7 cellular contexts compared by ENCODE assay signal in the genomic region with DNA sequence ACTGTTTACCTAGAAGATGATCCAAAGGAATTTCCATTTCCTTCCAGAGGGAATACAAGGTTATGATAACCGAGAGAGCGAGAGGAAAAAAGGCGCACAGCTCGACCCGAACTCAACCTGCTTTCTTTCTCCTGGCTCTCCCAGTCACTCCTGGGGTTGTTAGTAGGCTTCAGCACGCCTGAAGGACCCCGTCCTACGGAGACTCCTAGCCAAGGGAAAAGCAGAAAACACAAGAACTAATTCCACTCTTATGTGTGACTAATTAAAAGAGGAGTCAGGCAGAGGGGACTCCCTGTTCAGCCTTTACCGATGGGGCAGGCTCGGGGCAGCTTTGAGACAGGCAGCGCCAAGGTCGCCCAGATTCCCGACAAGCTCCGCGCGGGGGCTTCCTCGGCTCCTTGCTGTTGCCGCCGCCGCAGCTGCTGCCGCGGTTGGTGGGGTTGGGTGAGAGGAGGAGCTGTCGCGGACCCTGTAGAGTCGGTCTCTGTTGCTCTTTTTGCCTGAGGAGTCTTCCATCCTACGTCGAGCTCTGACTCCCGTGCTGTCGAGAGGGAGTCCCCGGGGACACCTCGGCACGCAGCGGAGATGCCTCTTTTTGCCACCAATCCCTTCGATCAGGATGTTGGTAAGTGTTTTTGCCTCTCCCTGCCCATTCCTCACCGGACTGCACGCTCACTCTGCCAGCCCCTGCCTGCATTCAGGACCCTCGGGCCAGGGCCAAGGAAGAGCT.
A peak's percentile ranks its signal among the peaks of the same experiment; 100 is the strongest.
DNase-seq lines count a peak whose midpoint lies in the region; ATAC-seq and TF ChIP-seq lines count a peak whose summit lies in the region.

A gene (plus strand): TSS at position 397 of the 730 bp plus-strand sequence. CDS start 189 bp downstream, at position 586.

- ATAC-seq in GM18519 (IDR thresholded peaks at IDR 0.05; ENCODE audit: low FRiP score, unreplicated experiment) = peak; percentile 71
- ATAC-seq in HG03045 (IDR thresholded peaks at IDR 0.05; ENCODE audit: unreplicated experiment) = peak; percentile 93

- peak within 1 kb of the TSS; percentile 98 for H3K4me3 ChIP-seq in retinal pigment epithelial cell (ENCODE audit: low read length)

- DNase-seq in NCI-H2081 treated with DMSO at 0.1 percent for 48 hours (lab: John Stamatoyannopoulos, UW) (peak; percentile 80), T1000 (lab: John Stamatoyannopoulos, UW) (peak; percentile 100), astrocyte of the hippocampus (ENCODE audit: low read depth, low spot score) (peak; percentile 97), hippocampal formation (lab: John Stamatoyannopoulos, UW) (peak; percentile 89 to 90), retinal pigment epithelial cell (ENCODE audit: low read depth) (peak; percentile 66)

- no peak for TF ChIP-seq CTCF in retinal pigment epithelial cell (conservative IDR thresholded peaks at IDR 0.05; ENCODE audit: low read depth, low read length)

Comparison
In these comparisons a context has a peak if more than half of its experiments do, and no peak if none do; other contexts are left out.
1. Peak in every context shown above with its lines: DNase-seq, ATAC-seq and H3K4me3 ChIP-seq.